26 cellular contexts compared by ENCODE assay signal in the genomic region with DNA sequence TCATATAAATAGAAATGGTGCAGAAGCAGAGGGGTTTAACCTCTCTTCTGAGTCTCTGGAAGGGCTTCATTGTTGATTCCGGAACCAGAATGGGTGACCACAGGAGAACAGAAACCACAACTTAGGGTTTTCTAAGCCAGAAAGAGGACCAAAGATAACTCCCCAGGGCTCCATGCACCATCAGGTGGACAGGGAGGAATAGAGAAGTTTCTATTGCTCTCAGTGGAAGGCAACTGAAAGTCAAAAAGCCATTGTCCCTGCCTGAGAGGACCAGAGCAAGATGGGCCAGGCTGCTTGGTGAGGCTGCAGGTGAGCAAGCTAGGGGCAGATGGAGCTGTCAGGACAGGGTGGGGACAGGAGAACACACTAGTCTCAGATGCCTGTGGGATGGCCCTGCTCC. TPM values are rescaled to one million over a fixed set of nuclear protein-coding genes. Genes with fewer than 3 reads are reported as not detected.
"Had no signal": no experiment of that assay in that cellular context is flagged by ENCODE, and none has a peak within 500 bp of the region (broad histone marks: within the 10 kb centered on the region; RNA-seq: fewer than 3 reads in every experiment).

No MANE protein-coding gene starts in this region.

- ATAC-seq: mucosa of descending colon, natural killer cell, pancreas had no signal

- H3K4me3 ChIP-seq: colonic mucosa, mucosa of descending colon, pancreas, prostate gland, right lobe of liver, stomach, thoracic aorta had no signal

- H3K27ac ChIP-seq: colonic mucosa, pancreas, prostate gland, right lobe of liver, stomach, thoracic aorta had no signal

- DNase-seq: colonic mucosa; effector CD4-positive, alpha-beta T cell; endodermal cell; erythroblast; foreskin melanocyte; hippocampal formation; kidney glomerular epithelial cell; mesendoderm; mucosa of descending colon; natural killer cell; nucleus accumbens; pancreas; right lobe of liver; stimulated activated naive CD4-positive, alpha-beta T cell; stomach; substantia nigra had no signal

- H3K36me3 ChIP-seq: colonic mucosa, pancreas, prostate gland, right lobe of liver, stomach, thoracic aorta had no signal

- H3K27me3 ChIP-seq: colonic mucosa, pancreas, right lobe of liver had no signal

- H3K9me3 Mint-ChIP-seq: endodermal cell, natural killer cell had no signal

- H3K4me1 Mint-ChIP-seq: endodermal cell, natural killer cell, neural crest cell had no signal

- H3K4me3 Mint-ChIP-seq: endodermal cell, natural killer cell, neural crest cell had no signal

- H3K27ac Mint-ChIP-seq: endodermal cell, natural killer cell had no signal

- H3K4me1 ChIP-seq: colonic mucosa, pancreas, prostate gland, right lobe of liver, stomach had no signal

- H3K36me3 Mint-ChIP-seq: natural killer cell had no signal

- H3K9me3 ChIP-seq: colonic mucosa, mucosa of descending colon, pancreas, prostate gland, right lobe of liver, stomach, thoracic aorta had no signal

RNA-seq across cellular contexts. Expression of a gene that starts 14.6 kb away (rescaled TPM):
- total RNA-seq: cerebellum, colonic mucosa, dermis microvascular lymphatic vessel endothelial cell, endodermal cell, endothelial cell of umbilical vein, liver, lung microvascular endothelial cell, mucosa of descending colon, natural killer cell, neural crest cell, pancreas, prostate gland, renal cortical epithelial cell, right lobe of liver, stomach, thoracic aorta, urinary bladder had no signal
- polyA plus RNA-seq: endothelial cell of umbilical vein, liver, pancreas, stomach, urinary bladder had no signal
